In genomic region chr9:96567203-96567700, GRCh38 we compare ENCODE assay signal across 8 cellular contexts. TPM values are rescaled to one million over a fixed set of nuclear protein-coding genes. Genes with fewer than 3 reads are reported as not detected.
DNase-seq lines count a peak whose midpoint lies in the region; ATAC-seq and TF ChIP-seq lines count a peak whose summit lies in the region.

No MANE protein-coding gene starts in this region.

- CTCF ChIA-PET in activated CD4-positive, alpha-beta memory T cell treated with anti-CD3 and anti-CD28 coated beads, Interleukin-2, amount 10 ng/mL, durations not matched to agents 7 days and 5 days (lab: Charles Lee) = interaction anchor here (0.9 to 1.9 kb wide), 8 partner anchors 11 to 239 kb away, joined by 3 to 6 read pairs (median 3); no protein-coding TSS in a partner anchor

- POLR2A ChIA-PET in activated CD4-positive, alpha-beta memory T cell treated with anti-CD3 and anti-CD28 coated beads, Interleukin-2, amount 10 ng/mL, durations not matched to agents 7 days and 5 days (lab: Charles Lee) = interaction anchor here (1.3 to 2.6 kb wide), 4 partner anchors 52 to 149 kb away, joined by 3 to 23 read pairs (median 8); partner anchors contain the start of genes CDC14B, HABP4 and ZNF367

- H3K4me3 Mint-ChIP-seq in activated CD4-positive, alpha-beta memory T cell treated with anti-CD3 and anti-CD28 coated beads, Interleukin-2, amount 10 ng/mL, durations not matched to agents 7 days and 5 days = peak overlapping the region; percentile 76

- H3K27me3 Mint-ChIP-seq in activated CD4-positive, alpha-beta memory T cell treated with anti-CD3 and anti-CD28 coated beads, Interleukin-2, amount 10 ng/mL, durations not matched to agents 7 days and 5 days = peaks cover 1% of the 10 kb centered on the region

- ATAC-seq in GM19025 (IDR thresholded peaks at IDR 0.05; ENCODE audit: low read depth, unreplicated experiment) = peak; percentile 35
- peak; percentile 36 for ATAC-seq in HG03139 (IDR thresholded peaks at IDR 0.05; ENCODE audit: unreplicated experiment)
- ATAC-seq in Right ventricle myocardium superior (ENCODE audit: poor library complexity) = peak; percentile 74

- no peaks in the 10 kb centered on the region for H3K9me3 ChIP-seq in prostate gland

- no peaks in the 10 kb centered on the region for H3K27me3 ChIP-seq in prostate gland (replicated peaks; ENCODE audit: insufficient read depth)

- H3K36me3 ChIP-seq in prostate gland = no peaks in the 10 kb centered on the region

- intact Hi-C loops in Right ventricle myocardium superior (cut with DNase I) (loop anchor here (10.0 kb wide), 2 partner anchors 48 to 112 kb away; partner anchors contain the start of genes CDC14B and HABP4), prostate gland (cut with DNase I) (loop anchor here (5.0 kb wide), 3 partner anchors 50 to 115 kb away; partner anchors contain the start of genes CDC14B and HABP4)

- H3K4me1 ChIP-seq in prostate gland (replicated peaks) = peaks cover 6% of the 10 kb centered on the region

- peak overlapping the region; percentile 88 to 91 for H3K27ac ChIP-seq in prostate gland

- TF ChIP-seq CTCF in AG10803 (conservative IDR thresholded peaks at IDR 0.05; ENCODE audit: low read length) (no peak), prostate gland (IDR thresholded peaks at IDR 0.05) (no peak)

- no peak for TF ChIP-seq POLR2A in prostate gland (IDR thresholded peaks at IDR 0.05)

- DNase-seq in AG10803 (ENCODE audit: low read depth) (peak; percentile 53), Right ventricle myocardium superior (no peak), prostate gland (ENCODE audit: low spot score) (no peak), DMS153 treated with DMSO at 0.1 percent for 48 hours (lab: John Stamatoyannopoulos, UW; ENCODE audit: unreplicated experiment) (no peak)
- DNase-seq in activated CD4-positive, alpha-beta memory T cell treated with anti-CD3 and anti-CD28 coated beads, Interleukin-2, amount 10 ng/mL, durations not matched to agents 7 days and 5 days = no peak
- DNase-seq in effector CD8-positive, alpha-beta T cell (lab: John Stamatoyannopoulos, UW) = no peak

- WGBS in prostate gland = 3% methylated on average over 16 of the region's 20 CpGs

- no peak overlapping the region for H3K27ac Mint-ChIP-seq in activated CD4-positive, alpha-beta memory T cell treated with anti-CD3 and anti-CD28 coated beads, Interleukin-2, amount 10 ng/mL, durations not matched to agents 7 days and 5 days

- H3K4me3 ChIP-seq in AG10803 (ENCODE audit: low read length) (peak overlapping the region; percentile 86), prostate gland (peak overlapping the region; percentile 57 to 67)

- no peaks in the 10 kb centered on the region for H3K9me3 Mint-ChIP-seq in activated CD4-positive, alpha-beta memory T cell treated with anti-CD3 and anti-CD28 coated beads, Interleukin-2, amount 10 ng/mL, durations not matched to agents 7 days and 5 days

- no peaks in the 10 kb centered on the region for H3K36me3 Mint-ChIP-seq in activated CD4-positive, alpha-beta memory T cell treated with anti-CD3 and anti-CD28 coated beads, Interleukin-2, amount 10 ng/mL, durations not matched to agents 7 days and 5 days (ENCODE audit: low read depth)

- peaks cover 26% of the 10 kb centered on the region for H3K4me1 Mint-ChIP-seq in activated CD4-positive, alpha-beta memory T cell treated with anti-CD3 and anti-CD28 coated beads, Interleukin-2, amount 10 ng/mL, durations not matched to agents 7 days and 5 days

RNA-seq across cellular contexts. Expression of gene CDC14B, which starts 52.4 kb away (rescaled TPM):
- 1 to 10 TPM; 3.0 to 3.1 TPM for total RNA-seq in activated CD4-positive, alpha-beta memory T cell treated with anti-CD3 and anti-CD28 coated beads, Interleukin-2, amount 10 ng/mL, durations not matched to agents 7 days and 5 days
- total RNA-seq in Right ventricle myocardium superior (15.1 TPM), prostate gland (10 to 100 TPM; 27.0 to 34.7 TPM)
